In the genomic region with DNA sequence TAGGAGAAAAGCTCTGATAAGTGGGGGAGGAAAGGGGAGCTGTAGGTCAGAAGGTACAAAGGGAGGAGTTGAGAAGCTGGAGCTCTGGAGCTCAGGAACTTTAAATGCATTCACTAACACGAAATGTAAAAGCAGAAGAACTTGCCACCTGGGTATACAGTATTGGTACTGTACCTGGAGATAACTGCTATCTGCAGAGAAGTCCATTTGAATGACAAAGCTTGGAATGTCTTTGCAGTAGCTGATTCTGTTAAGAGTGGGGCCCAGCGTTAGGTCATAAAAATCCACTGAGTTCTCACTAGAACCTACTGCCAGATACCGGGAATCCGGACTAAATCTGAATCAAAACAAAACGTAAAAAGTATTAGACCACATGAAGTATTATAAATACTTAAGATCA, we compare ENCODE assay signal across 27 cellular contexts.
"Had no signal": no experiment of that assay in that cellular context is flagged by ENCODE, and none has a peak within 500 bp of the region (broad histone marks: within the 10 kb centered on the region; RNA-seq: fewer than 3 reads in every experiment).

No MANE protein-coding gene starts in this region.

- H3K27me3 ChIP-seq: ascending aorta, testis, transverse colon had no signal

- ATAC-seq: esophagus mucosa; naive thymus-derived CD8-positive, alpha-beta T cell; right cardiac atrium; SK-N-SH treated with all-trans-retinoic acid at 6 μM for 48 hours; stimulated activated naive CD8-positive, alpha-beta T cell treated with anti-CD3 and anti-CD28 coated beads, Interleukin-15, Interleukin-2, amounts not matched to agents 100 U/mL and 50 U/mL, for 24 hours; T-cell had no signal

- H3K4me1 ChIP-seq: parathyroid adenoma, testis had no signal

- DNase-seq: activated CD4-positive, alpha-beta T cell treated with anti-CD3 and anti-CD28 coated beads for 4 hours; activated CD4-positive, alpha-beta T cell treated with anti-CD3 and anti-CD28 coated beads, Interleukin-2, amount 50 U/mL, for 48 hours; activated CD8-positive, alpha-beta memory T cell treated with anti-CD3 and anti-CD28 coated beads for 24 hours; activated CD8-positive, alpha-beta memory T cell treated with anti-CD3 and anti-CD28 coated beads, Interleukin-2, amount 50 U/mL, for 4 hours; activated effector memory CD4-positive, alpha-beta T cell treated with anti-CD3 and anti-CD28 coated beads, Interleukin-2, amount 50 U/mL, for 16 hours; activated naive CD4-positive, alpha-beta T cell treated with anti-CD3 and anti-CD28 coated beads for 36 hours; activated naive CD8-positive, alpha-beta T cell treated with anti-CD3 and anti-CD28 coated beads, Interleukin-2, amount 10 ng/mL, durations not matched to agents 7 days and 5 days; activated T-cell treated with anti-CD3 and anti-CD28 coated beads, Interleukin-2, amount 50 U/mL, for 1 hour; foreskin fibroblast; head of caudate nucleus; hippocampal formation; naive thymus-derived CD8-positive, alpha-beta T cell; occipital lobe; right cardiac atrium; stimulated activated CD4-positive, alpha-beta T cell treated with anti-CD3 and anti-CD28 coated beads, Interleukin-15, amount 100 ng/mL, for 24 hours; stimulated activated naive CD8-positive, alpha-beta T cell treated with anti-CD3 and anti-CD28 coated beads, Interleukin-15, Interleukin-2, amounts not matched to agents 100 U/mL and 50 U/mL, for 24 hours; T-cell; testis; transverse colon had no signal

- H3K9me3 ChIP-seq: ascending aorta, testis, transverse colon had no signal

- H3K9me3 Mint-ChIP-seq: activated naive CD4-positive, alpha-beta T cell treated with anti-CD3 and anti-CD28 coated beads for 36 hours; activated naive CD8-positive, alpha-beta T cell treated with anti-CD3 and anti-CD28 coated beads, Interleukin-2, amount 10 ng/mL, durations not matched to agents 7 days and 5 days; activated T-helper 1 cell treated with anti-CD3 and anti-CD28 coated beads, Interleukin-12 subunit alpha, Interleukin-12 subunit beta, Interleukin-2, Interleukin-4 antibody, amounts not matched to agents 30 ng/mL and 10 ng/mL and 1 ng/mL, durations not matched to agents 14 hours and 24 hours and 36 hours; brain; naive thymus-derived CD8-positive, alpha-beta T cell; neural crest cell; T-cell had no signal

- H3K36me3 ChIP-seq: transverse colon had no signal

- H3K27ac Mint-ChIP-seq: activated naive CD4-positive, alpha-beta T cell treated with anti-CD3 and anti-CD28 coated beads for 36 hours; activated naive CD8-positive, alpha-beta T cell treated with anti-CD3 and anti-CD28 coated beads, Interleukin-2, amount 10 ng/mL, durations not matched to agents 7 days and 5 days; activated T-helper 1 cell treated with anti-CD3 and anti-CD28 coated beads, Interleukin-12 subunit alpha, Interleukin-12 subunit beta, Interleukin-2, Interleukin-4 antibody, amounts not matched to agents 30 ng/mL and 10 ng/mL and 1 ng/mL, durations not matched to agents 14 hours and 24 hours and 36 hours; T-cell had no signal

- H3K4me3 ChIP-seq: ascending aorta, coronary artery, testis, transverse colon had no signal

- H3K27ac ChIP-seq: ascending aorta, coronary artery, parathyroid adenoma, testis, transverse colon had no signal
